In genomic region chr4:158721680-158722079, GRCh38 we compare ENCODE assay signal across 1 cellular context.
TF ChIP-seq lines count a peak whose summit lies in the region.

No MANE protein-coding gene starts in this region.

TF ChIP-seq in HCT116, 20 proteins besides CTCF, POLR2A, EP300 and RAD21:
- TF ChIP-seq REST (IDR thresholded peaks at IDR 0.05; ENCODE audit: low read depth) (no peak), EZH2phosphoT487 (IDR thresholded peaks at IDR 0.05; ENCODE audit: borderline replicate concordance) (no peak)
